In the genomic region with DNA sequence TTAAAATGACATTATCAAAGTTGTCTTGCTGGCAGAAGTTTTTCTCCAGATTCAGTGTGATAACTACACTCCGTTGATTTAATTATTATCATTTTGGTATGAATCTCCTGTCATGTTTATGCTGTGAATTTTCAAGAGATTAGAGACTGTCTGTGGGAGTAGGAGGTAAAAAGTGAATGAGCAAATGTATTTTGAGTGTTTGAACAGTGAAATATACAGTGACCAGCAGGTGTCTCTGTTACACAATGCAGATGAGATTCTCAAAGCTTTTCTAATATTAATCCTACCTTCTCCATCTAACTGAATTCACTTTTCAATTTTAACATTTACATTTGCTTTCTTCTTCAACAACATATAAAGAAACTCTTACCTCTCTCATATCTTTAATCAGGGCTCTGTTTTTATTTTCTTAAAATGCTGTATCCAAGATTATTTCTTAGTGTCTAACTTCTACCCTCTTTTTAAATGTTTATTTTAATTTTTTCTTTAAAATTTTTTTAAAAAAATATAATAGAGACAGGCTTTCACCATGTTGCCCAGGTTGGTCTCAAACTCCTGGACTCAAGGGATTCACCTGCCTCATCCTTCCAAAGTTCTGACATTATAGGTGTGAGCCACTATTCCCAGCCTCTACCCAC, we compare ENCODE assay signal across 9 cellular contexts. TPM values are rescaled to one million over a fixed set of nuclear protein-coding genes. Genes with fewer than 3 reads are reported as not detected.
DNase-seq lines count a peak whose midpoint lies in the region; ATAC-seq and TF ChIP-seq lines count a peak whose summit lies in the region.
"Had no signal": no experiment of that assay in that cellular context is flagged by ENCODE, and none has a peak within 500 bp of the region (broad histone marks: within the 10 kb centered on the region; RNA-seq: fewer than 3 reads in every experiment).

No MANE protein-coding gene starts in this region.

- no peaks in the 10 kb centered on the region for H3K36me3 Mint-ChIP-seq in activated naive CD8-positive, alpha-beta T cell treated with anti-CD3 and anti-CD28 coated beads, Interleukin-2, amount 50 U/mL, for 24 hours (ENCODE audit: low read depth)
- H3K36me3 Mint-ChIP-seq in activated naive CD8-positive, alpha-beta T cell treated with anti-CD3 and anti-CD28 coated beads for 36 hours: no peaks in the 10 kb centered on the region
- H3K36me3 Mint-ChIP-seq: activated naive CD4-positive, alpha-beta T cell treated with anti-CD3 and anti-CD28 coated beads, Interleukin-2, amount 50 U/mL, for 24 hours had no signal

- no peaks in the 10 kb centered on the region for H3K36me3 ChIP-seq in gastrocnemius medialis

- no peaks in the 10 kb centered on the region for H3K9me3 Mint-ChIP-seq in activated naive CD8-positive, alpha-beta T cell treated with anti-CD3 and anti-CD28 coated beads, Interleukin-2, amount 50 U/mL, for 24 hours
- peaks cover 5% of the 10 kb centered on the region for H3K9me3 Mint-ChIP-seq in activated naive CD8-positive, alpha-beta T cell treated with anti-CD3 and anti-CD28 coated beads for 36 hours
- H3K9me3 Mint-ChIP-seq: activated naive CD4-positive, alpha-beta T cell treated with anti-CD3 and anti-CD28 coated beads, Interleukin-2, amount 50 U/mL, for 24 hours had no signal

- H3K27ac Mint-ChIP-seq in activated naive CD8-positive, alpha-beta T cell treated with anti-CD3 and anti-CD28 coated beads, Interleukin-2, amount 50 U/mL, for 24 hours: no peak overlapping the region
- H3K27ac Mint-ChIP-seq in activated naive CD8-positive, alpha-beta T cell treated with anti-CD3 and anti-CD28 coated beads for 36 hours: no peak overlapping the region
- H3K27ac Mint-ChIP-seq: activated naive CD4-positive, alpha-beta T cell treated with anti-CD3 and anti-CD28 coated beads, Interleukin-2, amount 50 U/mL, for 24 hours had no signal

- ATAC-seq in activated naive CD8-positive, alpha-beta T cell treated with anti-CD3 and anti-CD28 coated beads, Interleukin-2, amount 50 U/mL, for 24 hours: peak; percentile 54
- no peak for ATAC-seq in gastrocnemius medialis

- no peaks in the 10 kb centered on the region for H3K9me3 ChIP-seq in gastrocnemius medialis

- no peaks in the 10 kb centered on the region for H3K4me1 ChIP-seq in gastrocnemius medialis

- no peak overlapping the region for H3K4me3 Mint-ChIP-seq in activated naive CD8-positive, alpha-beta T cell treated with anti-CD3 and anti-CD28 coated beads, Interleukin-2, amount 50 U/mL, for 24 hours
- H3K4me3 Mint-ChIP-seq in activated naive CD8-positive, alpha-beta T cell treated with anti-CD3 and anti-CD28 coated beads for 36 hours: no peak overlapping the region
- H3K4me3 Mint-ChIP-seq: activated naive CD4-positive, alpha-beta T cell treated with anti-CD3 and anti-CD28 coated beads, Interleukin-2, amount 50 U/mL, for 24 hours had no signal

- H3K4me1 Mint-ChIP-seq in activated naive CD8-positive, alpha-beta T cell treated with anti-CD3 and anti-CD28 coated beads, Interleukin-2, amount 50 U/mL, for 24 hours: no peaks in the 10 kb centered on the region
- peaks cover 8% of the 10 kb centered on the region for H3K4me1 Mint-ChIP-seq in activated naive CD8-positive, alpha-beta T cell treated with anti-CD3 and anti-CD28 coated beads for 36 hours
- H3K4me1 Mint-ChIP-seq: activated naive CD4-positive, alpha-beta T cell treated with anti-CD3 and anti-CD28 coated beads, Interleukin-2, amount 50 U/mL, for 24 hours had no signal

- in situ Hi-C loops in gastrocnemius medialis (cut with MboI; ENCODE audit: low sequenced_read_pairs in 4 of 4): loop anchor here in 3 of 4 donors (10.0 to 25.0 kb wide), 2 partner anchors 1184 to 1191 kb away; no protein-coding TSS in a partner anchor

- H3K27me3 ChIP-seq in HL-60 (ENCODE audit: insufficient read depth, poor library complexity, severe bottlenecking): no peaks in the 10 kb centered on the region
- H3K27me3 ChIP-seq in gastrocnemius medialis: no peaks in the 10 kb centered on the region

- no peak for TF ChIP-seq POLR2A in gastrocnemius medialis (IDR thresholded peaks at IDR 0.05)

- no peak for DNase-seq in activated naive CD8-positive, alpha-beta T cell treated with anti-CD3 and anti-CD28 coated beads, Interleukin-2, amount 50 U/mL, for 24 hours
- DNase-seq in activated naive CD8-positive, alpha-beta T cell treated with anti-CD3 and anti-CD28 coated beads for 36 hours: no peak
- DNase-seq in HL-60 (ENCODE audit: low read depth in 1 of 2, low spot score in 1 of 2) (peak in 1 of 2 experiments; percentile 17), SK-N-DZ (ENCODE audit: low spot score) (peak; percentile 32), fibroblast of the conjunctiva (ENCODE audit: low read depth) (peak; percentile 18), gastrocnemius medialis (no peak), DMS79 (lab: John Stamatoyannopoulos, UW) (no peak)
- DNase-seq in activated CD8-positive, alpha-beta memory T cell treated with anti-CD3 and anti-CD28 coated beads for 24 hours: no peak

- TF ChIP-seq CTCF in HL-60 (IDR thresholded peaks at IDR 0.05; ENCODE audit: insufficient read depth, low read length) (peak; percentile 59), gastrocnemius medialis (IDR thresholded peaks at IDR 0.05 in 4 of 5, conservative IDR thresholded peaks at IDR 0.05 in 1 of 5) (peak in 3 of 5 experiments; percentile 13 to 38 (median 31))

- intact Hi-C loops in gastrocnemius medialis (cut with DNase I; ENCODE audit: low total_unique reads): loop anchor here (5.0 kb wide), 1 partner anchor 1189 kb away; no protein-coding TSS in a partner anchor

- H3K4me3 ChIP-seq in HL-60 (replicated peaks; ENCODE audit: insufficient read depth, low read length) (no peak overlapping the region), gastrocnemius medialis (no peak overlapping the region)

- no peaks in the 10 kb centered on the region for H3K27me3 Mint-ChIP-seq in activated naive CD8-positive, alpha-beta T cell treated with anti-CD3 and anti-CD28 coated beads, Interleukin-2, amount 50 U/mL, for 24 hours
- no peaks in the 10 kb centered on the region for H3K27me3 Mint-ChIP-seq in activated naive CD8-positive, alpha-beta T cell treated with anti-CD3 and anti-CD28 coated beads for 36 hours
- H3K27me3 Mint-ChIP-seq: activated naive CD4-positive, alpha-beta T cell treated with anti-CD3 and anti-CD28 coated beads, Interleukin-2, amount 50 U/mL, for 24 hours had no signal

- H3K27ac ChIP-seq in HL-60 (replicated peaks) (no peak overlapping the region), gastrocnemius medialis (no peak overlapping the region)

RNA-seq across cellular contexts. Expression of gene HSPA13, which starts 20.9 kb away (rescaled TPM):
- total RNA-seq in activated naive CD8-positive, alpha-beta T cell treated with anti-CD3 and anti-CD28 coated beads for 36 hours: 10 to 100 TPM; 38.0 to 39.1 TPM
- 64.8 and 69.0 TPM in 2 replicates for polyA plus RNA-seq in SK-N-DZ (2014; cell fraction: cytosol; rRNA removed)
- polyA plus RNA-seq in SK-N-DZ (2014; cell fraction: nucleus; rRNA removed): 27.4 and 30.8 TPM in 2 replicates
- 1 to 10 TPM; 4.8 to 8.3 (median 7.4) TPM for total RNA-seq in gastrocnemius medialis

Comparison
In these comparisons a context has a peak if more than half of its experiments do, and no peak if none do; other contexts are left out.
1. DNase-seq: peak in SK-N-DZ (single experiment) and fibroblast of the conjunctiva (single experiment); none in activated naive CD8-positive, alpha-beta T cell treated with anti-CD3 and anti-CD28 coated beads, Interleukin-2, amount 50 U/mL, for 24 hours (single experiment), activated naive CD8-positive, alpha-beta T cell treated with anti-CD3 and anti-CD28 coated beads for 36 hours (single experiment), gastrocnemius medialis (0 of 2), activated CD8-positive, alpha-beta memory T cell treated with anti-CD3 and anti-CD28 coated beads for 24 hours (single experiment) and DMS79 (single experiment).
2. RNA of gene HSPA13, which starts 20.9 kb away (total RNA-seq): 38.0 to 39.1 TPM in activated naive CD8-positive, alpha-beta T cell treated with anti-CD3 and anti-CD28 coated beads for 36 hours; 4.8 to 8.3 TPM in gastrocnemius medialis; every median in the first group is over 4 times any median in the second.